ENCODE assay signal across 8 cellular contexts in genomic region chr2:65204461-65205230, GRCh38. TPM values are rescaled to one million over a fixed set of nuclear protein-coding genes. Genes with fewer than 3 reads are reported as not detected.
DNase-seq lines count a peak whose midpoint lies in the region; ATAC-seq, FAIRE-seq and TF ChIP-seq lines count a peak whose summit lies in the region.
"Had no signal": no experiment of that assay in that cellular context is flagged by ENCODE, and none has a peak within 500 bp of the region (broad histone marks: within the 10 kb centered on the region; RNA-seq: fewer than 3 reads in every experiment).

No MANE protein-coding gene starts in this region.

- TF ChIP-seq RAD21 in HepG2 (CRISPR knock-in tag; IDR thresholded peaks at IDR 0.05) = no peak

- TF ChIP-seq CTCF in HepG2 (CRISPR knock-in tag; IDR thresholded peaks at IDR 0.05) = no peak

- DNase-seq in COLO668 (lab: John Stamatoyannopoulos, UW; ENCODE audit: unreplicated experiment) = peak; percentile 8
- peak; percentile 27 for DNase-seq in activated gamma-delta T cell (lab: John Stamatoyannopoulos, UW)
- DNase-seq in HepG2 (ENCODE audit: low spot score) = no peak
- DNase-seq in left colon = no peak
- no peak for DNase-seq in activated naive CD8-positive, alpha-beta T cell treated with anti-CD3 and anti-CD28 coated beads for 36 hours
- DNase-seq: activated B cell treated with CpG ODN at 0.5 μM for 24 hours had no signal

- H3K9me3 Mint-ChIP-seq in activated naive CD8-positive, alpha-beta T cell treated with anti-CD3 and anti-CD28 coated beads for 36 hours = no peaks in the 10 kb centered on the region
- H3K9me3 Mint-ChIP-seq: activated B cell treated with CpG ODN at 0.5 μM for 24 hours had no signal

- POLR2A ChIA-PET in HepG2 (lab: Yijun Ruan, JAX) = interaction anchor here (0.6 kb wide), 1 partner anchor 67 kb away, joined by 3 read pairs; no protein-coding TSS in a partner anchor

- CTCF ChIA-PET in HepG2 (lab: Yijun Ruan, JAX; ENCODE audit: low intra/inter-chr PET ratio, low total read pairs) = no interaction called here

- H3K9ac ChIP-seq in HepG2 (ENCODE audit: insufficient read depth, low read depth, low read length) = no peak overlapping the region

- H3K27me3 ChIP-seq in HepG2 (ENCODE audit: control insufficient read depth in 1 of 2, insufficient read depth in 2 of 2, low read length in 2 of 2) = no peaks in the 10 kb centered on the region; a peak in 1 of 5 replicates

- intact Hi-C loops in HepG2 (cut with micrococcal nuclease; ENCODE audit: unreplicated experiment) (no loop called here), left colon (cut with DNase I, micrococcal nuclease) (no loop called here)

- H4K20me1 ChIP-seq in HepG2 (ENCODE audit: insufficient read depth, low read length) = no peaks in the 10 kb centered on the region

- H3K4me3 Mint-ChIP-seq in activated naive CD8-positive, alpha-beta T cell treated with anti-CD3 and anti-CD28 coated beads for 36 hours = no peak overlapping the region
- H3K4me3 Mint-ChIP-seq: activated B cell treated with CpG ODN at 0.5 μM for 24 hours had no signal

- 87% methylated on average over 20 of the region's 20 CpGs for WGBS in HepG2 (ENCODE audit: low lambda C conversion rate)

- H3K4me1 ChIP-seq in HepG2 (ENCODE audit: insufficient read depth, low read length) = no peaks in the 10 kb centered on the region

- H3K36me3 Mint-ChIP-seq in activated naive CD8-positive, alpha-beta T cell treated with anti-CD3 and anti-CD28 coated beads for 36 hours = peaks cover 4% of the 10 kb centered on the region

- TF ChIP-seq POLR2A in HepG2 (IDR thresholded peaks at IDR 0.05; ENCODE audit: insufficient read depth in 1 of 2, low read depth in 2 of 2, low read length in 2 of 2) = no peak

- H3K4me1 Mint-ChIP-seq in activated naive CD8-positive, alpha-beta T cell treated with anti-CD3 and anti-CD28 coated beads for 36 hours = no peaks in the 10 kb centered on the region

- no peak for FAIRE-seq in HepG2 (lab: Jason Lieb, UNC)

- H3K4me2 ChIP-seq in HepG2 (ENCODE audit: low read depth, low read length) = no peak overlapping the region

- TF ChIP-seq EP300 in HepG2 (IDR thresholded peaks at IDR 0.05; ENCODE audit: low read depth in 2 of 2, low read length in 2 of 2) (no peak), HepG2 (CRISPR knock-in tag; IDR thresholded peaks at IDR 0.05; ENCODE audit: borderline replicate concordance) (no peak)

- no peak overlapping the region for H3K27ac Mint-ChIP-seq in activated naive CD8-positive, alpha-beta T cell treated with anti-CD3 and anti-CD28 coated beads for 36 hours
- H3K27ac Mint-ChIP-seq: activated B cell treated with CpG ODN at 0.5 μM for 24 hours had no signal

- peak overlapping the region; percentile 48 for H3K27ac ChIP-seq in KOPT-K1 (ENCODE audit: low read depth, low read length, poor library complexity, severe bottlenecking)
- no peak overlapping the region for H3K27ac ChIP-seq in HepG2 (ENCODE audit: extremely low read length, insufficient read depth, low read length)

- no peaks in the 10 kb centered on the region for H3K36me3 ChIP-seq in KOPT-K1 (ENCODE audit: insufficient read depth, low read length)
- H3K36me3 ChIP-seq in HepG2 (replicated peaks in 1 of 2; ENCODE audit: control insufficient read depth in 1 of 2, insufficient read depth in 2 of 2, low read length in 2 of 2) = no peaks in the 10 kb centered on the region

- in situ Hi-C loops in HepG2 (cut with HindIII; ENCODE audit: extremely low pct_ligation_motif_present, low pct_unique_long_range_greater_than_20kb) = no loop called here

- H3K27me3 Mint-ChIP-seq in activated naive CD8-positive, alpha-beta T cell treated with anti-CD3 and anti-CD28 coated beads for 36 hours = no peaks in the 10 kb centered on the region
- H3K27me3 Mint-ChIP-seq: activated B cell treated with CpG ODN at 0.5 μM for 24 hours had no signal

- H3K79me2 ChIP-seq in HepG2 (ENCODE audit: insufficient read depth, low read length) = no peaks in the 10 kb centered on the region

- no peak for ATAC-seq in HepG2
- no peak for ATAC-seq in left colon
- ATAC-seq in GM18868 (IDR thresholded peaks at IDR 0.05; ENCODE audit: unreplicated experiment) = no peak

- no TSS peak for BruUV-seq in HepG2 (replicated peaks; lab: Mats Ljungman, UMichigan)

- no peak overlapping the region for H3K4me3 ChIP-seq in HepG2 (replicated peaks in 1 of 3; ENCODE audit: insufficient read depth in 1 of 3, low read depth in 2 of 3, low read length in 3 of 3)

- H2AFZ ChIP-seq in HepG2 (ENCODE audit: low read length) = no peak overlapping the region

- H3K9me3 ChIP-seq in KOPT-K1 (ENCODE audit: insufficient read depth, low read length, poor library complexity, severe bottlenecking) = no peaks in the 10 kb centered on the region
- no peaks in the 10 kb centered on the region for H3K9me3 ChIP-seq in HepG2 (ENCODE audit: low read length)

TF ChIP-seq in HepG2, 621 proteins besides CTCF, POLR2A, EP300 and RAD21:
- TF ChIP-seq ZNF782 (CRISPR knock-in tag; IDR thresholded peaks at IDR 0.05; ENCODE audit: borderline replicate concordance) = no peak
- TF ChIP-seq ZNF337 (CRISPR knock-in tag; IDR thresholded peaks at IDR 0.05; ENCODE audit: borderline replicate concordance, low read depth) = no peak
- TF ChIP-seq RBFOX2 (IDR thresholded peaks at IDR 0.05; ENCODE audit: low read depth, low read length) = 0 out of 2 replicates have a peak, but pooled peaks have one; percentile 35
- peak; percentile 79 for TF ChIP-seq CEBPB (IDR thresholded peaks at IDR 0.05; ENCODE audit: borderline replicate concordance, low read depth, low read length)
- TF ChIP-seq SMARCE1 (IDR thresholded peaks at IDR 0.05; ENCODE audit: borderline replicate concordance) = no peak
- no peak for TF ChIP-seq HNRNPL (IDR thresholded peaks at IDR 0.05; ENCODE audit: low read depth, low read length)
- no peak for TF ChIP-seq ZNF343 (CRISPR knock-in tag; IDR thresholded peaks at IDR 0.05)

RNA-seq across cellular contexts. Expression of gene ACTR2, which starts 23.0 kb away (rescaled TPM):
- total RNA-seq in HepG2 (2016; rRNA removed; fragmentation: Illumina TruSeq; extraction: Trizol) = 100 and 211 TPM in 2 replicates
- 13.3 and 14.6 TPM in 2 replicates for total RNA-seq in HepG2 (2016; cell fraction: cytosol; rRNA removed; fragmentation: Illumina TruSeq; extraction: Trizol; ENCODE audit: low read depth)
- 102 and 212 TPM in 2 replicates for total RNA-seq in HepG2 (2016; cell fraction: insoluble cytoplasmic fraction; rRNA removed; fragmentation: Illumina TruSeq; extraction: Trizol)
- total RNA-seq in HepG2 (2016; cell fraction: membrane; rRNA removed; fragmentation: Illumina TruSeq; extraction: Trizol) = 43.2 and 50.9 TPM in 2 replicates
- 65.3 and 72.8 TPM in 2 replicates for total RNA-seq in HepG2 (2016; cell fraction: nucleus; rRNA removed; fragmentation: Illumina TruSeq; extraction: Trizol)
- polyA plus RNA-seq in HepG2 (2011; rRNA removed) = 47.2 and 51.2 TPM in 2 replicates
- 21.5 and 40.8 TPM in 2 replicates for polyA plus RNA-seq in HepG2 (2011; cell fraction: cytosol; rRNA removed)
- 9.5 and 18.1 TPM in 2 replicates for polyA plus RNA-seq in HepG2 (2011; cell fraction: nucleus; rRNA removed)
- 133 and 175 TPM in 2 replicates for polyA plus RNA-seq in HepG2 (2012)
- 9.2 and 11.1 TPM in 2 replicates for polyA plus RNA-seq in HepG2 (2016; cell fraction: cytosol; fragmentation: Illumina TruSeq; extraction: Trizol; ENCODE audit: low read depth)
- 284 and 307 TPM in 2 replicates for polyA plus RNA-seq in HepG2 (2016; cell fraction: insoluble cytoplasmic fraction; fragmentation: Illumina TruSeq; extraction: Trizol; ENCODE audit: low read depth)
- 36.0 and 43.6 TPM in 2 replicates for polyA plus RNA-seq in HepG2 (2016; cell fraction: membrane; fragmentation: Illumina TruSeq; extraction: Trizol; ENCODE audit: low read depth)
- 111 and 115 TPM in 2 replicates for polyA plus RNA-seq in HepG2 (2016; cell fraction: nucleus; fragmentation: Illumina TruSeq; extraction: Trizol; ENCODE audit: insufficient read depth, low read depth)
- 23.0 and 24.6 TPM in 2 replicates for polyA minus RNA-seq in HepG2 (2011; rRNA and poly(A)+ RNA removed; ENCODE audit: low replicate concordance)
- 84.2 and 88.6 TPM in 2 replicates for polyA minus RNA-seq in HepG2 (2011; cell fraction: cytosol; rRNA and poly(A)+ RNA removed)
- 34.8 and 35.1 TPM in 2 replicates for polyA minus RNA-seq in HepG2 (2011; cell fraction: nucleus; rRNA and poly(A)+ RNA removed)
- total RNA-seq in left colon = 100 to 1,000 TPM; 291 to 319 TPM
- total RNA-seq in activated naive CD8-positive, alpha-beta T cell treated with anti-CD3 and anti-CD28 coated beads for 36 hours = 100 to 1,000 TPM; 298 to 299 TPM

Comparison
In these comparisons a context has a peak if more than half of its experiments do, and no peak if none do; other contexts are left out.
1. DNase-seq: peak in COLO668 (single experiment) and activated gamma-delta T cell (single experiment); none in HepG2 (single experiment), left colon (0 of 2) and activated naive CD8-positive, alpha-beta T cell treated with anti-CD3 and anti-CD28 coated beads for 36 hours (single experiment).